Comparison of ENCODE assay signal across 25 cellular contexts in genomic region chr10:30330512-30331168, GRCh38.
"Had no signal": no experiment of that assay in that cellular context is flagged by ENCODE, and none has a peak within 500 bp of the region (broad histone marks: within the 10 kb centered on the region; RNA-seq: fewer than 3 reads in every experiment).

No MANE protein-coding gene starts in this region.

- ATAC-seq: foreskin keratinocyte; left cardiac atrium; left ventricle myocardium superior; naive thymus-derived CD4-positive, alpha-beta T cell; stimulated activated naive B cell treated with anti-CD40 and anti-IgM and Interleukin-4, amounts not matched to agents 10 μg/mL and 1 μg/mL and 100 μg/mL, for 72 hours had no signal

- H3K27me3 Mint-ChIP-seq: naive thymus-derived CD4-positive, alpha-beta T cell; stimulated activated naive B cell treated with anti-CD40 and anti-IgM and Interleukin-4, amounts not matched to agents 10 μg/mL and 1 μg/mL and 100 μg/mL, for 72 hours had no signal

- FAIRE-seq: endothelial cell of umbilical vein, kidney had no signal

- H3K27ac Mint-ChIP-seq: endodermal cell; naive thymus-derived CD4-positive, alpha-beta T cell; nephron progenitor cell; stimulated activated naive B cell treated with anti-CD40 and anti-IgM and Interleukin-4, amounts not matched to agents 10 μg/mL and 1 μg/mL and 100 μg/mL, for 72 hours had no signal

- H3K4me3 Mint-ChIP-seq: endodermal cell; immature natural killer cell; naive thymus-derived CD4-positive, alpha-beta T cell; nephron progenitor cell; stimulated activated naive B cell treated with anti-CD40 and anti-IgM and Interleukin-4, amounts not matched to agents 10 μg/mL and 1 μg/mL and 100 μg/mL, for 72 hours had no signal

- H3K9me3 Mint-ChIP-seq: immature natural killer cell; naive thymus-derived CD4-positive, alpha-beta T cell; stimulated activated naive B cell treated with anti-CD40 and anti-IgM and Interleukin-4, amounts not matched to agents 10 μg/mL and 1 μg/mL and 100 μg/mL, for 72 hours had no signal

- H3K4me3 ChIP-seq: coronary artery, lung, prostate gland, sigmoid colon, skin epidermis, stomach, thoracic aorta, transverse colon had no signal

- DNase-seq: effector CD4-positive, alpha-beta T cell; endodermal cell; erythroblast; foreskin keratinocyte; immature natural killer cell; kidney; left cardiac atrium; left ventricle myocardium superior; mesendoderm; naive thymus-derived CD4-positive, alpha-beta T cell; nephron progenitor cell; retina; sigmoid colon; stimulated activated CD4-positive, alpha-beta T cell treated with anti-CD3 and anti-CD28 coated beads, Interleukin-2, amount 100 ng/mL, for 24 hours; stimulated activated CD4-positive, alpha-beta T cell treated with anti-CD3 and anti-CD28 coated beads, Interleukin-4, amount 100 ng/mL, for 4 hours; stimulated activated naive B cell treated with anti-CD40 and anti-IgM and Interleukin-4, amounts not matched to agents 10 μg/mL and 1 μg/mL and 100 μg/mL, for 72 hours; stomach; substantia nigra; transverse colon had no signal

- H3K4me1 Mint-ChIP-seq: endodermal cell, nephron progenitor cell had no signal
